In the genomic region with DNA sequence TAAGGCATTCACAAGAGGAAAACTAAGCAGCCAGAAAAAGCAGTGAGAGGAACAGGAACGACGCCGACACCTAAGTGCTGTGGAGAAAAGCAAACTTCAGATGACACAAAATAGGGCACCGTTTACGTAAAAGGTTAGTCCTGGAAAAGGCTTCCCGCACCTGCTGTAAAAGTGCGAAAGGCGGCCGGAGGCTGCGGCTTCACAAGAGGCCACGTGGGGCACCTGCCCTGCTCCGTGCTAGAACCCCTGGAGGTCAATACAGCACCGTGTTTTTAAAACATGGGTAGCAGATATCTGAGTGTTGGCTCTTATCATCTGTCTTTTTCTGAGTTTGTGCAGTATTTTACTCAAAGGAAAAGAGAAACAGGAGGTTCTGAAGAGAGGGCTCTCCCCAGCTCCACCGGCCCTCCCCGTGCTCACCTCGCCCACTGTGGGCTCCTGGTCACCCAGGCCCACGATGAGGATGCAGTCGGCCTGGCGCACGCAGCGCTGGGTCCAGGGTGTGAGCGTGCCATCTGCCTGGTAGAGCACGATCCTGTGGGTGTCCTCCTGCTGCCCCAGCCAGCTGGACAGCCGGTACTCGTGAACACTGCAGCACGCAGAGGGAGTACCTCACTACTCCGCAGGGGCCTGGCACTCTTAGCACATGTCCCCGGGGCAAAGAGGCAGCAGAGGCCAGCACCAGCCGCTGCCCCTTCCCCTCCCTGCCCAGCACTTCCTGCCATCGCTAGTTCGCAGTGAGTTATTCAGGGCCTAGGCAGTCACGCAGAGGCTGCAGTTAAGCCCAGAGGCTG, we compare ENCODE assay signal across 24 cellular contexts. TPM values are rescaled to one million over a fixed set of nuclear protein-coding genes. Genes with fewer than 3 reads are reported as not detected.
DNase-seq lines count a peak whose midpoint lies in the region; ATAC-seq and TF ChIP-seq lines count a peak whose summit lies in the region.
"Had no signal": no experiment of that assay in that cellular context is flagged by ENCODE, and none has a peak within 500 bp of the region (broad histone marks: within the 10 kb centered on the region; RNA-seq: fewer than 3 reads in every experiment).

No MANE protein-coding gene starts in this region.

- no peak overlapping the region for H3K4me2 ChIP-seq in osteoblast (ENCODE audit: insufficient read depth, low read length)

- H3K27me3 Mint-ChIP-seq in endothelial cell (ENCODE audit: unreplicated experiment) (peaks cover 7% of the 10 kb centered on the region), immature natural killer cell (ENCODE audit: low read depth in 3 of 3) (peaks cover 0 to 2% (median 0%) of the 10 kb centered on the region in 3 donors)
- H3K27me3 Mint-ChIP-seq: activated B cell treated with CpG ODN at 0.5 μM for 24 hours; activated CD4-positive, alpha-beta memory T cell treated with anti-CD3 and anti-CD28 coated beads for 36 hours; memory B cell; stimulated activated naive B cell treated with anti-CD40 and anti-IgM and Interleukin-4, amounts not matched to agents 10 μg/mL and 1 μg/mL and 100 μg/mL, for 72 hours had no signal

- peaks cover 11% of the 10 kb centered on the region for H3K36me3 Mint-ChIP-seq in endothelial cell (ENCODE audit: low read depth, unreplicated experiment)
- H3K36me3 Mint-ChIP-seq in immature natural killer cell, result peaks cover 0 to 8% (median 6%) of the 10 kb centered on the region in 3 donors

- ATAC-seq in HG03354 (IDR thresholded peaks at IDR 0.05; ENCODE audit: poor library complexity, severe bottlenecking, unreplicated experiment) (no peak), GM19328 (IDR thresholded peaks at IDR 0.05; ENCODE audit: unreplicated experiment) (no peak)
- ATAC-seq: body of pancreas; HCT116; stimulated activated naive B cell treated with anti-CD40 and anti-IgM and Interleukin-4, amounts not matched to agents 10 μg/mL and 1 μg/mL and 100 μg/mL, for 72 hours had no signal

- peak overlapping the region; percentile 86 for H3K27ac ChIP-seq in RWPE1
- no peak overlapping the region for H3K27ac ChIP-seq in osteoblast (ENCODE audit: low read depth, low read length)
- no peak overlapping the region for H3K27ac ChIP-seq in breast epithelium
- H3K27ac ChIP-seq: body of pancreas, colonic mucosa had no signal

- TF ChIP-seq CTCF in RWPE1 (conservative IDR thresholded peaks at IDR 0.05; ENCODE audit: low read depth) (no peak), endothelial cell (IDR thresholded peaks at IDR 0.05; ENCODE audit: unreplicated experiment) (no peak), osteoblast (IDR thresholded peaks at IDR 0.05; ENCODE audit: extremely low read depth, low read depth, low read length) (no peak), breast epithelium (IDR thresholded peaks at IDR 0.05) (no peak)

- H3K9me3 ChIP-seq in osteoblast (ENCODE audit: low read depth, low read length) (peaks cover 3% of the 10 kb centered on the region), breast epithelium (peaks cover 6 to 13% of the 10 kb centered on the region in 2 donors)
- H3K9me3 ChIP-seq: colonic mucosa, testis had no signal

- peaks cover 4% of the 10 kb centered on the region for H3K9me3 Mint-ChIP-seq in endothelial cell (ENCODE audit: unreplicated experiment)
- peaks cover 0 to 7% (median 5%) of the 10 kb centered on the region in 6 donors for H3K9me3 Mint-ChIP-seq in immature natural killer cell

- no peak overlapping the region for H2AFZ ChIP-seq in osteoblast (ENCODE audit: low read length)

- H3K79me2 ChIP-seq in osteoblast (ENCODE audit: insufficient read depth, low read length), result no peaks in the 10 kb centered on the region

- H3K27me3 ChIP-seq in osteoblast (ENCODE audit: insufficient read depth, low read length) (no peaks in the 10 kb centered on the region), breast epithelium (no peaks in the 10 kb centered on the region)
- H3K27me3 ChIP-seq: body of pancreas, colonic mucosa, testis, uterus had no signal

- H4K20me1 ChIP-seq in osteoblast (ENCODE audit: insufficient read depth, low read length), result no peaks in the 10 kb centered on the region

- in situ Hi-C loops in G401 (cut with HindIII; ENCODE audit: low sequenced_read_pairs), result no loop called here

- H3K4me3 ChIP-seq in osteoblast (ENCODE audit: insufficient read depth, low read length) (no peak overlapping the region), breast epithelium (no peak overlapping the region)
- H3K4me3 ChIP-seq: body of pancreas, colonic mucosa, testis, uterus had no signal

- POLR2A ChIA-PET in RWPE1 (lab: Yijun Ruan, JAX; ENCODE audit: low non-redundant PET), result no interaction called here

- H3K4me1 Mint-ChIP-seq in endothelial cell (ENCODE audit: unreplicated experiment), result peaks cover 6% of the 10 kb centered on the region
- H3K4me1 Mint-ChIP-seq in immature natural killer cell, result peaks cover 0 to 11% of the 10 kb centered on the region in 2 donors
- H3K4me1 Mint-ChIP-seq: activated B cell treated with CpG ODN at 0.5 μM for 24 hours, memory B cell had no signal

- H3K36me3 ChIP-seq in osteoblast (ENCODE audit: insufficient read depth, low read length) (no peaks in the 10 kb centered on the region), breast epithelium (no peaks in the 10 kb centered on the region)
- H3K36me3 ChIP-seq: colonic mucosa, uterus had no signal

- peak overlapping the region; percentile 93 for H3K27ac Mint-ChIP-seq in endothelial cell (ENCODE audit: unreplicated experiment)
- no peak overlapping the region for H3K27ac Mint-ChIP-seq in immature natural killer cell
- H3K27ac Mint-ChIP-seq: activated B cell treated with CpG ODN at 0.5 μM for 24 hours; activated CD4-positive, alpha-beta memory T cell treated with anti-CD3 and anti-CD28 coated beads for 36 hours; memory B cell; stimulated activated naive B cell treated with anti-CD40 and anti-IgM and Interleukin-4, amounts not matched to agents 10 μg/mL and 1 μg/mL and 100 μg/mL, for 72 hours had no signal

- CTCF ChIA-PET in RWPE1 (lab: Yijun Ruan, JAX), result interaction anchor here (1.0 kb wide), 1 partner anchor 35 kb away, joined by 4 read pairs; no protein-coding TSS in a partner anchor

- peak; percentile 58 for DNase-seq in G401 (ENCODE audit: low spot score)
- no peak for DNase-seq in RWPE1 (ENCODE audit: low spot score)
- DNase-seq in endothelial cell (ENCODE audit: low spot score), result no peak
- DNase-seq in osteoblast (ENCODE audit: insufficient read length, low spot score, missing footprints), result peak; percentile 75
- no peak for DNase-seq in breast epithelium (ENCODE audit: low spot score in 2 of 2)
- DNase-seq in immature natural killer cell, result no peak
- DNase-seq: activated B cell treated with CpG ODN at 0.5 μM for 24 hours; activated CD4-positive, alpha-beta memory T cell treated with anti-CD3 and anti-CD28 coated beads for 36 hours; activated gamma-delta T cell treated with Interleukin-2 at 50 U/mL for 16 hours; body of pancreas; colonic mucosa; NCI-H187 treated with DMSO at 0.1 percent for 48 hours; stimulated activated CD4-positive, alpha-beta T cell treated with anti-CD3 and anti-CD28 coated beads, Interleukin-4, amount 100 ng/mL, for 24 hours; stimulated activated naive B cell treated with anti-CD40 and anti-IgM and Interleukin-4, amounts not matched to agents 10 μg/mL and 1 μg/mL and 100 μg/mL, for 72 hours; SW 1271; T1000; testis had no signal

- H3K4me3 Mint-ChIP-seq in endothelial cell (ENCODE audit: unreplicated experiment), result peak overlapping the region; percentile 87
- no peak overlapping the region for H3K4me3 Mint-ChIP-seq in immature natural killer cell
- H3K4me3 Mint-ChIP-seq: activated B cell treated with CpG ODN at 0.5 μM for 24 hours; activated CD4-positive, alpha-beta memory T cell treated with anti-CD3 and anti-CD28 coated beads for 36 hours; memory B cell; stimulated activated naive B cell treated with anti-CD40 and anti-IgM and Interleukin-4, amounts not matched to agents 10 μg/mL and 1 μg/mL and 100 μg/mL, for 72 hours had no signal

- TF ChIP-seq POLR2A in breast epithelium (IDR thresholded peaks at IDR 0.05), result no peak

- intact Hi-C loops in breast epithelium (cut with DNase I; ENCODE audit: low total_unique reads), result no loop called here

- H3K4me1 ChIP-seq in osteoblast (ENCODE audit: insufficient read depth, low read length) (peaks cover 8% of the 10 kb centered on the region), breast epithelium (no peaks in the 10 kb centered on the region)
- H3K4me1 ChIP-seq: body of pancreas, colonic mucosa, uterus had no signal

RNA-seq across cellular contexts. Expression of gene NSMF, which starts 21.0 kb away (rescaled TPM):
- 76.9 and 96.6 TPM in 2 replicates for total RNA-seq in G401 (2014; rRNA removed; shearing (Covaris generic))
- total RNA-seq in endothelial cell (ENCODE audit: unreplicated experiment) (43.0 TPM), osteoblast (19.2 and 22.4 TPM in 2 replicates), breast epithelium (10 to 100 TPM; 30.9 to 38.4 (median 37.4) TPM)
- polyA plus RNA-seq in immature natural killer cell, result 10 to 100 TPM in 1 of 3 donors, 1 to 10 TPM in 2; 9.4 to 14.3 (median 9.6) TPM

RNA-seq across cellular contexts. Expression of gene ENTPD8, which starts 38.9 kb away (rescaled TPM):
- total RNA-seq in G401 (2014; rRNA removed; shearing (Covaris generic)), result 1.6 and 1.9 TPM in 2 replicates
- total RNA-seq in endothelial cell (ENCODE audit: unreplicated experiment) (0.21 TPM), osteoblast (not detected in 2 replicates), breast epithelium (1 to 10 TPM in 2 of 3 donors, not detected in 1; 2.0 to 3.2 TPM)
- not detected for polyA plus RNA-seq in immature natural killer cell
- total RNA-seq: activated B cell treated with CpG ODN at 0.5 μM for 24 hours; activated CD4-positive, alpha-beta memory T cell treated with anti-CD3 and anti-CD28 coated beads for 36 hours; kidney epithelial cell had no signal
- polyA plus RNA-seq: AG04450 had no signal

RNA-seq across cellular contexts. Expression of gene NOXA1, which starts 56.9 kb away (rescaled TPM):
- total RNA-seq in G401 (2014; rRNA removed; shearing (Covaris generic)), result 0.18 TPM in 1 of 2 replicates, not detected in the other
- 0.36 TPM for total RNA-seq in endothelial cell (ENCODE audit: unreplicated experiment)
- total RNA-seq in osteoblast, result 0.36 and 0.88 TPM in 2 replicates
- total RNA-seq in breast epithelium, result 10 to 100 TPM in 1 of 3 donors, 1 to 10 TPM in 2; 2.9 to 13.8 (median 4.6) TPM
- polyA plus RNA-seq in immature natural killer cell, result 1 to 10 TPM; 1.2 to 2.1 (median 1.4) TPM

RNA-seq across cellular contexts. Expression of gene EXD3, which starts 57.1 kb away (rescaled TPM):
- 4.8 and 7.9 TPM in 2 replicates for total RNA-seq in G401 (2014; rRNA removed; shearing (Covaris generic))
- 19.9 TPM for total RNA-seq in endothelial cell (ENCODE audit: unreplicated experiment)
- 7.6 and 10.0 TPM in 2 replicates for total RNA-seq in osteoblast
- total RNA-seq in breast epithelium, result 10 to 100 TPM in 2 of 3 donors, 1 to 10 TPM in 1; 7.7 to 28.7 (median 20.6) TPM
- 1 to 10 TPM; 1.6 to 6.3 (median 4.3) TPM for polyA plus RNA-seq in immature natural killer cell

Comparison
In these comparisons a context has a peak if more than half of its experiments do, and no peak if none do; other contexts are left out.
1. DNase-seq: peak in G401 (single experiment) and osteoblast (single experiment); none in RWPE1 (single experiment), endothelial cell (single experiment), breast epithelium (0 of 2) and immature natural killer cell (0 of 3).